2 cellular contexts compared by ENCODE assay signal in the genomic region with DNA sequence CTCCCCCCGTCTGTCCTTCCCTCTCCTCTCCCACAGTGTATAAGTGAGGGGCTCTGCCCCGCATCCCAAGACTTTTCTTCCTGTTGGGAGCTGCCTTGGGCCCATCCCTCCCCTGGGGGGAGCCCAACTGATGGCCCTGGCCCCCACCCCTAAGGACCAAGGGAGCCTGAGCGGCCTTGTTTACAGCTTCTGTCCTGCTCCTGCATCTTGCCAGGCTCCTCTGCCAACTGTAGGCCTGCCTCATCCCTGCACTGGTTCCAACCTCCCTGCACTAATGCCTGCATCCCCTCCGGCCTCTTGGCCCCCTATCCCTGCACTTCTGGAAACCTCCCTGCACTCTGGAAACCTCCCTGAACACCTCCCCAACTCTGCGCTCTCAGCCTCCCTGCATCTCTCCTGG.
TF ChIP-seq lines count a peak whose summit lies in the region.

No MANE protein-coding gene starts in this region.

TF ChIP-seq in SK-N-SH, 30 proteins besides CTCF, POLR2A, EP300 and RAD21 (continued from another document):
- TF ChIP-seq, protein P1, sequence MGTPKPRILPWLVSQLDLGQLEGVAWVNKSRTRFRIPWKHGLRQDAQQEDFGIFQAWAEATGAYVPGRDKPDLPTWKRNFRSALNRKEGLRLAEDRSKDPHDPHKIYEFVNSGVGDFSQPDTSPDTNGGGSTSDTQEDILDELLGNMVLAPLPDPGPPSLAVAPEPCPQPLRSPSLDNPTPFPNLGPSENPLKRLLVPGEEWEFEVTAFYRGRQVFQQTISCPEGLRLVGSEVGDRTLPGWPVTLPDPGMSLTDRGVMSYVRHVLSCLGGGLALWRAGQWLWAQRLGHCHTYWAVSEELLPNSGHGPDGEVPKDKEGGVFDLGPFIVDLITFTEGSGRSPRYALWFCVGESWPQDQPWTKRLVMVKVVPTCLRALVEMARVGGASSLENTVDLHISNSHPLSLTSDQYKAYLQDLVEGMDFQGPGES (IDR thresholded peaks at IDR 0.05; ENCODE audit: low read depth, low read length) = no peak
- TF ChIP-seq FOXJ3 (CRISPR knock-in tag; IDR thresholded peaks at IDR 0.05) (no peak), TEAD4 (IDR thresholded peaks at IDR 0.05; ENCODE audit: borderline replicate concordance, insufficient read depth) (no peak), YY1 (IDR thresholded peaks at IDR 0.05; ENCODE audit: low read depth) (no peak), FOXM1 (IDR thresholded peaks at IDR 0.05; ENCODE audit: low read depth) (no peak), ZBTB33 (IDR thresholded peaks at IDR 0.05; ENCODE audit: borderline replicate concordance, low read depth) (no peak), TCF12 (IDR thresholded peaks at IDR 0.05) (no peak), SMC3 (IDR thresholded peaks at IDR 0.05; ENCODE audit: low read depth, low read length) (no peak), JUND (IDR thresholded peaks at IDR 0.05) (no peak), MXI1 (IDR thresholded peaks at IDR 0.05; ENCODE audit: low read depth, low read length) (no peak), RCOR1 (IDR thresholded peaks at IDR 0.05; ENCODE audit: low read length) (no peak)
- TF ChIP-seq, protein P2, sequence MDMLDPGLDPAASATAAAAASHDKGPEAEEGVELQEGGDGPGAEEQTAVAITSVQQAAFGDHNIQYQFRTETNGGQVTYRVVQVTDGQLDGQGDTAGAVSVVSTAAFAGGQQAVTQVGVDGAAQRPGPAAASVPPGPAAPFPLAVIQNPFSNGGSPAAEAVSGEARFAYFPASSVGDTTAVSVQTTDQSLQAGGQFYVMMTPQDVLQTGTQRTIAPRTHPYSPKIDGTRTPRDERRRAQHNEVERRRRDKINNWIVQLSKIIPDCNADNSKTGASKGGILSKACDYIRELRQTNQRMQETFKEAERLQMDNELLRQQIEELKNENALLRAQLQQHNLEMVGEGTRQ (IDR thresholded peaks at IDR 0.05; ENCODE audit: borderline replicate concordance, low read depth, low read length) = no peak
- TF ChIP-seq, protein P3, sequence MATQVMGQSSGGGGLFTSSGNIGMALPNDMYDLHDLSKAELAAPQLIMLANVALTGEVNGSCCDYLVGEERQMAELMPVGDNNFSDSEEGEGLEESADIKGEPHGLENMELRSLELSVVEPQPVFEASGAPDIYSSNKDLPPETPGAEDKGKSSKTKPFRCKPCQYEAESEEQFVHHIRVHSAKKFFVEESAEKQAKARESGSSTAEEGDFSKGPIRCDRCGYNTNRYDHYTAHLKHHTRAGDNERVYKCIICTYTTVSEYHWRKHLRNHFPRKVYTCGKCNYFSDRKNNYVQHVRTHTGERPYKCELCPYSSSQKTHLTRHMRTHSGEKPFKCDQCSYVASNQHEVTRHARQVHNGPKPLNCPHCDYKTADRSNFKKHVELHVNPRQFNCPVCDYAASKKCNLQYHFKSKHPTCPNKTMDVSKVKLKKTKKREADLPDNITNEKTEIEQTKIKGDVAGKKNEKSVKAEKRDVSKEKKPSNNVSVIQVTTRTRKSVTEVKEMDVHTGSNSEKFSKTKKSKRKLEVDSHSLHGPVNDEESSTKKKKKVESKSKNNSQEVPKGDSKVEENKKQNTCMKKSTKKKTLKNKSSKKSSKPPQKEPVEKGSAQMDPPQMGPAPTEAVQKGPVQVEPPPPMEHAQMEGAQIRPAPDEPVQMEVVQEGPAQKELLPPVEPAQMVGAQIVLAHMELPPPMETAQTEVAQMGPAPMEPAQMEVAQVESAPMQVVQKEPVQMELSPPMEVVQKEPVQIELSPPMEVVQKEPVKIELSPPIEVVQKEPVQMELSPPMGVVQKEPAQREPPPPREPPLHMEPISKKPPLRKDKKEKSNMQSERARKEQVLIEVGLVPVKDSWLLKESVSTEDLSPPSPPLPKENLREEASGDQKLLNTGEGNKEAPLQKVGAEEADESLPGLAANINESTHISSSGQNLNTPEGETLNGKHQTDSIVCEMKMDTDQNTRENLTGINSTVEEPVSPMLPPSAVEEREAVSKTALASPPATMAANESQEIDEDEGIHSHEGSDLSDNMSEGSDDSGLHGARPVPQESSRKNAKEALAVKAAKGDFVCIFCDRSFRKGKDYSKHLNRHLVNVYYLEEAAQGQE (IDR thresholded peaks at IDR 0.05; ENCODE audit: low read depth, low read length) = no peak
TF ChIP-seq in SK-N-SH: peak in this region for 0.

TF ChIP-seq in SK-N-SH treated with all-trans-retinoic acid at 6 μM for 48 hours, 23 proteins besides CTCF, POLR2A, EP300 and RAD21 (continued from another document):
- TF ChIP-seq, protein P4, sequence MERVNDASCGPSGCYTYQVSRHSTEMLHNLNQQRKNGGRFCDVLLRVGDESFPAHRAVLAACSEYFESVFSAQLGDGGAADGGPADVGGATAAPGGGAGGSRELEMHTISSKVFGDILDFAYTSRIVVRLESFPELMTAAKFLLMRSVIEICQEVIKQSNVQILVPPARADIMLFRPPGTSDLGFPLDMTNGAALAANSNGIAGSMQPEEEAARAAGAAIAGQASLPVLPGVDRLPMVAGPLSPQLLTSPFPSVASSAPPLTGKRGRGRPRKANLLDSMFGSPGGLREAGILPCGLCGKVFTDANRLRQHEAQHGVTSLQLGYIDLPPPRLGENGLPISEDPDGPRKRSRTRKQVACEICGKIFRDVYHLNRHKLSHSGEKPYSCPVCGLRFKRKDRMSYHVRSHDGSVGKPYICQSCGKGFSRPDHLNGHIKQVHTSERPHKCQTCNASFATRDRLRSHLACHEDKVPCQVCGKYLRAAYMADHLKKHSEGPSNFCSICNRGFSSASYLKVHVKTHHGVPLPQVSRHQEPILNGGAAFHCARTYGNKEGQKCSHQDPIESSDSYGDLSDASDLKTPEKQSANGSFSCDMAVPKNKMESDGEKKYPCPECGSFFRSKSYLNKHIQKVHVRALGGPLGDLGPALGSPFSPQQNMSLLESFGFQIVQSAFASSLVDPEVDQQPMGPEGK (CRISPR knock-in tag; IDR thresholded peaks at IDR 0.05; ENCODE audit: borderline replicate concordance) = no peak
- TF ChIP-seq ESRRG (CRISPR knock-in tag; IDR thresholded peaks at IDR 0.05) (no peak), CSDC2 (CRISPR knock-in tag; IDR thresholded peaks at IDR 0.05) (no peak), SNAI2 (CRISPR knock-in tag; IDR thresholded peaks at IDR 0.05) (no peak), TCF4 (CRISPR knock-in tag; IDR thresholded peaks at IDR 0.05; ENCODE audit: borderline replicate concordance) (no peak)
- TF ChIP-seq, protein P5, sequence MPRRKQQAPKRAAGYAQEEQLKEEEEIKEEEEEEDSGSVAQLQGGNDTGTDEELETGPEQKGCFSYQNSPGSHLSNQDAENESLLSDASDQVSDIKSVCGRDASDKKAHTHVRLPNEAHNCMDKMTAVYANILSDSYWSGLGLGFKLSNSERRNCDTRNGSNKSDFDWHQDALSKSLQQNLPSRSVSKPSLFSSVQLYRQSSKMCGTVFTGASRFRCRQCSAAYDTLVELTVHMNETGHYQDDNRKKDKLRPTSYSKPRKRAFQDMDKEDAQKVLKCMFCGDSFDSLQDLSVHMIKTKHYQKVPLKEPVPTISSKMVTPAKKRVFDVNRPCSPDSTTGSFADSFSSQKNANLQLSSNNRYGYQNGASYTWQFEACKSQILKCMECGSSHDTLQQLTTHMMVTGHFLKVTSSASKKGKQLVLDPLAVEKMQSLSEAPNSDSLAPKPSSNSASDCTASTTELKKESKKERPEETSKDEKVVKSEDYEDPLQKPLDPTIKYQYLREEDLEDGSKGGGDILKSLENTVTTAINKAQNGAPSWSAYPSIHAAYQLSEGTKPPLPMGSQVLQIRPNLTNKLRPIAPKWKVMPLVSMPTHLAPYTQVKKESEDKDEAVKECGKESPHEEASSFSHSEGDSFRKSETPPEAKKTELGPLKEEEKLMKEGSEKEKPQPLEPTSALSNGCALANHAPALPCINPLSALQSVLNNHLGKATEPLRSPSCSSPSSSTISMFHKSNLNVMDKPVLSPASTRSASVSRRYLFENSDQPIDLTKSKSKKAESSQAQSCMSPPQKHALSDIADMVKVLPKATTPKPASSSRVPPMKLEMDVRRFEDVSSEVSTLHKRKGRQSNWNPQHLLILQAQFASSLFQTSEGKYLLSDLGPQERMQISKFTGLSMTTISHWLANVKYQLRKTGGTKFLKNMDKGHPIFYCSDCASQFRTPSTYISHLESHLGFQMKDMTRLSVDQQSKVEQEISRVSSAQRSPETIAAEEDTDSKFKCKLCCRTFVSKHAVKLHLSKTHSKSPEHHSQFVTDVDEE (CRISPR knock-in tag; IDR thresholded peaks at IDR 0.05) = no peak
- TF ChIP-seq, protein P6, sequence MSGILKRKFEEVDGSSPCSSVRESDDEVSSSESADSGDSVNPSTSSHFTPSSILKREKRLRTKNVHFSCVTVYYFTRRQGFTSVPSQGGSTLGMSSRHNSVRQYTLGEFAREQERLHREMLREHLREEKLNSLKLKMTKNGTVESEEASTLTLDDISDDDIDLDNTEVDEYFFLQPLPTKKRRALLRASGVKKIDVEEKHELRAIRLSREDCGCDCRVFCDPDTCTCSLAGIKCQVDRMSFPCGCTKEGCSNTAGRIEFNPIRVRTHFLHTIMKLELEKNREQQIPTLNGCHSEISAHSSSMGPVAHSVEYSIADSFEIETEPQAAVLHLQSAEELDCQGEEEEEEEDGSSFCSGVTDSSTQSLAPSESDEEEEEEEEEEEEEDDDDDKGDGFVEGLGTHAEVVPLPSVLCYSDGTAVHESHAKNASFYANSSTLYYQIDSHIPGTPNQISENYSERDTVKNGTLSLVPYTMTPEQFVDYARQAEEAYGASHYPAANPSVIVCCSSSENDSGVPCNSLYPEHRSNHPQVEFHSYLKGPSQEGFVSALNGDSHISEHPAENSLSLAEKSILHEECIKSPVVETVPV (CRISPR knock-in tag; IDR thresholded peaks at IDR 0.05) = no peak
- TF ChIP-seq, protein P7, sequence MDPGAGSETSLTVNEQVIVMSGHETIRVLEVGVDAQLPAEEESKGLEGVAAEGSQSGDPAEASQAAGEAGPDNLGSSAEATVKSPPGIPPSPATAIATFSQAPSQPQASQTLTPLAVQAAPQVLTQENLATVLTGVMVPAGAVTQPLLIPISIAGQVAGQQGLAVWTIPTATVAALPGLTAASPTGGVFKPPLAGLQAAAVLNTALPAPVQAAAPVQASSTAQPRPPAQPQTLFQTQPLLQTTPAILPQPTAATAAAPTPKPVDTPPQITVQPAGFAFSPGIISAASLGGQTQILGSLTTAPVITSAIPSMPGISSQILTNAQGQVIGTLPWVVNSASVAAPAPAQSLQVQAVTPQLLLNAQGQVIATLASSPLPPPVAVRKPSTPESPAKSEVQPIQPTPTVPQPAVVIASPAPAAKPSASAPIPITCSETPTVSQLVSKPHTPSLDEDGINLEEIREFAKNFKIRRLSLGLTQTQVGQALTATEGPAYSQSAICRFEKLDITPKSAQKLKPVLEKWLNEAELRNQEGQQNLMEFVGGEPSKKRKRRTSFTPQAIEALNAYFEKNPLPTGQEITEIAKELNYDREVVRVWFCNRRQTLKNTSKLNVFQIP (CRISPR knock-in tag; IDR thresholded peaks at IDR 0.05; ENCODE audit: borderline replicate concordance, low read depth) = no peak
TF ChIP-seq in SK-N-SH treated with all-trans-retinoic acid at 6 μM for 48 hours: peak in this region for 0.
